ENCODE assay signal across 8 cellular contexts in genomic region chr1:153958111-153958960, GRCh38. TPM values are rescaled to one million over a fixed set of nuclear protein-coding genes. Genes with fewer than 3 reads are reported as not detected.
A peak's percentile ranks its signal among the peaks of the same experiment; 100 is the strongest.
DNase-seq lines count a peak whose midpoint lies in the region; TF ChIP-seq lines count a peak whose summit lies in the region.

A gene with protein sequence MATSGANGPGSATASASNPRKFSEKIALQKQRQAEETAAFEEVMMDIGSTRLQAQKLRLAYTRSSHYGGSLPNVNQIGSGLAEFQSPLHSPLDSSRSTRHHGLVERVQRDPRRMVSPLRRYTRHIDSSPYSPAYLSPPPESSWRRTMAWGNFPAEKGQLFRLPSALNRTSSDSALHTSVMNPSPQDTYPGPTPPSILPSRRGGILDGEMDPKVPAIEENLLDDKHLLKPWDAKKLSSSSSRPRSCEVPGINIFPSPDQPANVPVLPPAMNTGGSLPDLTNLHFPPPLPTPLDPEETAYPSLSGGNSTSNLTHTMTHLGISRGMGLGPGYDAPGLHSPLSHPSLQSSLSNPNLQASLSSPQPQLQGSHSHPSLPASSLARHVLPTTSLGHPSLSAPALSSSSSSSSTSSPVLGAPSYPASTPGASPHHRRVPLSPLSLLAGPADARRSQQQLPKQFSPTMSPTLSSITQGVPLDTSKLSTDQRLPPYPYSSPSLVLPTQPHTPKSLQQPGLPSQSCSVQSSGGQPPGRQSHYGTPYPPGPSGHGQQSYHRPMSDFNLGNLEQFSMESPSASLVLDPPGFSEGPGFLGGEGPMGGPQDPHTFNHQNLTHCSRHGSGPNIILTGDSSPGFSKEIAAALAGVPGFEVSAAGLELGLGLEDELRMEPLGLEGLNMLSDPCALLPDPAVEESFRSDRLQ (minus strand): TSS chr1:153958612. CDS start chr1:153958497, 115 bp downstream.

- H3K36me3 ChIP-seq in ES-I3 (ENCODE audit: insufficient read depth, low read length) (peaks cover 11% of the 10 kb centered on the region; the same call in 1 of the 2 replicates), HAP-1 (replicated peaks) (peaks cover 30% of the 10 kb centered on the region), MG63 (peaks cover 42% of the 10 kb centered on the region)

- peaks cover 24% of the 10 kb centered on the region for H3K36me3 Mint-ChIP-seq in nephron (ENCODE audit: low read depth)
- peaks cover 28% of the 10 kb centered on the region for H3K36me3 Mint-ChIP-seq in stimulated activated naive CD8-positive, alpha-beta T cell treated with anti-CD3 and anti-CD28 coated beads, Interleukin-15, Interleukin-2, amounts not matched to agents 100 ng/mL and 50 ng/mL, for 24 hours (ENCODE audit: low read depth)

- H3K9me3 ChIP-seq in ES-I3 (ENCODE audit: control insufficient read depth, insufficient read depth, low read length), result no peaks in the 10 kb centered on the region
- no peaks in the 10 kb centered on the region for H3K9me3 ChIP-seq in HAP-1
- H3K9me3 ChIP-seq in MG63, result no peaks in the 10 kb centered on the region

- H3K27me3 Mint-ChIP-seq in nephron (ENCODE audit: low read depth), result no peaks in the 10 kb centered on the region
- no peaks in the 10 kb centered on the region for H3K27me3 Mint-ChIP-seq in stimulated activated naive CD8-positive, alpha-beta T cell treated with anti-CD3 and anti-CD28 coated beads, Interleukin-15, Interleukin-2, amounts not matched to agents 100 ng/mL and 50 ng/mL, for 24 hours

- H3K4me1 ChIP-seq in ES-I3 (ENCODE audit: insufficient read depth, low read length), result peaks cover 11% of the 10 kb centered on the region
- peaks cover 21% of the 10 kb centered on the region for H3K4me1 ChIP-seq in HAP-1

- in situ Hi-C loops in HAP-1 (cut with MboI; ENCODE audit: low sequenced_read_pairs), result no loop called here

- H3K27ac Mint-ChIP-seq in nephron, result peak within 1 kb of the TSS; percentile 60 to 89 (median 87)
- peak within 1 kb of the TSS; percentile 92 for H3K27ac Mint-ChIP-seq in stimulated activated naive CD8-positive, alpha-beta T cell treated with anti-CD3 and anti-CD28 coated beads, Interleukin-15, Interleukin-2, amounts not matched to agents 100 ng/mL and 50 ng/mL, for 24 hours

- no peaks in the 10 kb centered on the region for H3K9me3 Mint-ChIP-seq in nephron
- H3K9me3 Mint-ChIP-seq in stimulated activated naive CD8-positive, alpha-beta T cell treated with anti-CD3 and anti-CD28 coated beads, Interleukin-15, Interleukin-2, amounts not matched to agents 100 ng/mL and 50 ng/mL, for 24 hours, result no peaks in the 10 kb centered on the region

- peak; percentile 99 for DNase-seq in HAP-1 (ENCODE audit: low spot score in 2 of 2)
- peak; percentile 100 for DNase-seq in MG63
- DNase-seq in SHP77 treated with DMSO at 0.1 percent for 48 hours (lab: John Stamatoyannopoulos, UW), result peak; percentile 100
- peak; percentile 99 for DNase-seq in activated effector memory CD4-positive, alpha-beta T cell treated with anti-CD3 and anti-CD28 coated beads, Interleukin-2, amount 50 U/mL, for 16 hours
- DNase-seq in fibroblast of the aortic adventitia (ENCODE audit: low read depth), result peak; percentile 98

- peak within 1 kb of the TSS; percentile 93 to 98 (median 97) for H3K4me3 Mint-ChIP-seq in nephron
- H3K4me3 Mint-ChIP-seq in stimulated activated naive CD8-positive, alpha-beta T cell treated with anti-CD3 and anti-CD28 coated beads, Interleukin-15, Interleukin-2, amounts not matched to agents 100 ng/mL and 50 ng/mL, for 24 hours, result peak within 1 kb of the TSS; percentile 94

- TF ChIP-seq CTCF in fibroblast of the aortic adventitia (IDR thresholded peaks at IDR 0.05; ENCODE audit: insufficient read depth, low read length), result no peak
- no peak for TF ChIP-seq CTCF in nephron (IDR thresholded peaks at IDR 0.05; ENCODE audit: unreplicated experiment in 3 of 3)

- peak within 1 kb of the TSS; percentile 90 for H3K4me3 ChIP-seq in HAP-1
- peak within 1 kb of the TSS; percentile 78 for H3K4me3 ChIP-seq in MG63
- peak within 1 kb of the TSS; percentile 95 for H3K4me3 ChIP-seq in fibroblast of the aortic adventitia (ENCODE audit: low read depth, low read length)

- H3K9ac ChIP-seq in ES-I3 (ENCODE audit: low read depth, low read length), result peak within 1 kb of the TSS; percentile 94

- peaks cover 44% of the 10 kb centered on the region for H3K4me1 Mint-ChIP-seq in nephron
- peaks cover 72% of the 10 kb centered on the region for H3K4me1 Mint-ChIP-seq in stimulated activated naive CD8-positive, alpha-beta T cell treated with anti-CD3 and anti-CD28 coated beads, Interleukin-15, Interleukin-2, amounts not matched to agents 100 ng/mL and 50 ng/mL, for 24 hours (ENCODE audit: low read depth)

- H3K27me3 ChIP-seq in HAP-1 (ENCODE audit: low read depth) (no peaks in the 10 kb centered on the region), MG63 (no peaks in the 10 kb centered on the region)

RNA-seq across cellular contexts. Expression of the gene that starts here (rescaled TPM):
- 0.96 and 3.6 TPM in 2 replicates for total RNA-seq in MG63 (2014; rRNA removed; shearing (Covaris generic); ENCODE audit: low replicate concordance)
- total RNA-seq in fibroblast of the aortic adventitia (ENCODE audit: low replicate concordance), result 6.6 and 8.6 TPM in 2 replicates

Comparison
In these comparisons a context has a peak if more than half of its experiments do, and no peak if none do; other contexts are left out.
1. Peak in every context shown above with its lines: DNase-seq and H3K4me3 ChIP-seq.